Comparison of ENCODE assay signal across 17 cellular contexts in genomic region chr6:11798096-11798495, GRCh38. TPM values are rescaled to one million over a fixed set of nuclear protein-coding genes. Genes with fewer than 3 reads are reported as not detected.
DNase-seq lines count a peak whose midpoint lies in the region; TF ChIP-seq lines count a peak whose summit lies in the region.
"Had no signal": no experiment of that assay in that cellular context is flagged by ENCODE, and none has a peak within 500 bp of the region (broad histone marks: within the 10 kb centered on the region; RNA-seq: fewer than 3 reads in every experiment).

No MANE protein-coding gene starts in this region.

- H3K27ac ChIP-seq in right atrium auricular region (no peak overlapping the region), tibial nerve (no peak overlapping the region)
- H3K27ac ChIP-seq: HL-60, PC-9 had no signal

- no peak overlapping the region for H3K9ac ChIP-seq in adipocyte (ENCODE audit: low read length)

- TF ChIP-seq POLR2A in tibial nerve (IDR thresholded peaks at IDR 0.05) = no peak

- H3K4me3 ChIP-seq in AG09309 (ENCODE audit: control insufficient read depth, low read depth, low read length) (no peak overlapping the region), adipocyte (ENCODE audit: low read length) (no peak overlapping the region), right atrium auricular region (no peak overlapping the region), tibial nerve (no peak overlapping the region)
- H3K4me3 ChIP-seq: GM12878, PC-9 had no signal

- TF ChIP-seq CTCF in AG09309 (IDR thresholded peaks at IDR 0.05; ENCODE audit: control insufficient read depth, insufficient read depth, low read depth, low read length, missing control alignments) (no peak), right atrium auricular region (IDR thresholded peaks at IDR 0.05) (no peak), tibial nerve (IDR thresholded peaks at IDR 0.05) (no peak)

- 41 to 63% methylated on average over 1 of the region's 1 CpG for WGBS in tibial nerve, 2 donors

- H3K4me1 ChIP-seq in adipocyte (ENCODE audit: control insufficient read depth, insufficient read depth, low read length) (peaks cover 14% of the 10 kb centered on the region), right atrium auricular region (no peaks in the 10 kb centered on the region), tibial nerve (peaks cover 0 to 7% (median 3%) of the 10 kb centered on the region in 4 donors)

- no peak for TF ChIP-seq EP300 in tibial nerve (IDR thresholded peaks at IDR 0.05)

- no peaks in the 10 kb centered on the region for H3K36me3 ChIP-seq in adipocyte (ENCODE audit: control insufficient read depth, insufficient read depth, low read length, severe bottlenecking)
- H3K36me3 ChIP-seq in right atrium auricular region = no peaks in the 10 kb centered on the region
- no peaks in the 10 kb centered on the region for H3K36me3 ChIP-seq in tibial nerve

- no peaks in the 10 kb centered on the region for H3K27me3 ChIP-seq in adipocyte (replicated peaks; ENCODE audit: control insufficient read depth, insufficient read depth, low read length)
- no peaks in the 10 kb centered on the region for H3K27me3 ChIP-seq in right atrium auricular region
- H3K27me3 ChIP-seq in tibial nerve = no peaks in the 10 kb centered on the region

- no peaks in the 10 kb centered on the region for H3K9me3 ChIP-seq in adipocyte (ENCODE audit: control insufficient read depth, low read length)
- H3K9me3 ChIP-seq in right atrium auricular region = peaks cover 0 to 13% of the 10 kb centered on the region in 2 donors
- H3K9me3 ChIP-seq in tibial nerve = peaks cover 0 to 3% (median 0%) of the 10 kb centered on the region in 4 donors

- DNase-seq in AG09309 (ENCODE audit: low read depth) (peak; percentile 37), GM03348 (ENCODE audit: low spot score) (peak; percentile 23), adipocyte (ENCODE audit: low read depth) (peak; percentile 79), fibroblast of the conjunctiva (ENCODE audit: low read depth) (peak; percentile 17), ecto neural progenitor cell (ENCODE audit: low spot score) (no peak), NCI-H345 (lab: John Stamatoyannopoulos, UW) (no peak), right atrium auricular region (ENCODE audit: low spot score) (no peak), tibial nerve (ENCODE audit: low spot score in 2 of 2) (no peak)
- DNase-seq: CD4-positive, alpha-beta memory T cell; DMS 273 treated with DMSO at 0.1 percent for 48 hours; KBM-7; NCI-H1092 treated with DMSO at 0.1 percent for 48 hours; NCI-H1694; NCI-H748 treated with DMSO at 0.1 percent for 48 hours; PC-9 had no signal

RNA-seq across cellular contexts. Expression of gene ADTRP, which starts 19.5 kb away (rescaled TPM):
- total RNA-seq in right atrium auricular region (not detected), tibial nerve (not detected)

Comparison
In these comparisons a context has a peak if more than half of its experiments do, and no peak if none do; other contexts are left out.
1. DNase-seq: peak in AG09309 (single experiment), GM03348 (single experiment), adipocyte (single experiment) and fibroblast of the conjunctiva (single experiment); none in ecto neural progenitor cell (single experiment), NCI-H345 (single experiment), right atrium auricular region (single experiment) and tibial nerve (0 of 2).